ENCODE assay signal across 24 cellular contexts in the genomic region with DNA sequence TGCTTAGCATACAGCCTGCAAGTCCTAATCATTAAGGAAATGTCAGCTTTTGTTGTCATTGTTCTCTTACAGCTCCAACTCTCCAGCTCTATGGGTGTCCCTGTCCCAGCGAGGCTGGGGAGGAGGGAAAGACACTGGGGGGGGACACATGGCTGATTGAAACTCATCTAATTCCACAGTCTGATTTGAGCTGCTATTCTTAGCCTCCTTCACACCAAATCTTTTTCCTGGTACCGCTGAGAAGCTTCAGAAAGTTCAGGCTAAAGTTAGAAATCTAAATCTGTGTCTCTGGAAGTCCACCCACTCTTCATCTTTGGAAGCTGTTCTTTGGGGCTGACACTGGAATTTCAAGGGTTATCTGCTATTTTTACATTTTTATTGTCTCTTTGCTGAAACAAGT.
"Had no signal": no experiment of that assay in that cellular context is flagged by ENCODE, and none has a peak within 500 bp of the region (broad histone marks: within the 10 kb centered on the region; RNA-seq: fewer than 3 reads in every experiment).

No MANE protein-coding gene starts in this region.

- H3K4me1 Mint-ChIP-seq: mesothelial cell of epicardium had no signal

- H3K27me3 ChIP-seq: breast epithelium, dorsolateral prefrontal cortex, left lung, sigmoid colon, uterus had no signal

- H3K9me3 ChIP-seq: breast epithelium, left lung, sigmoid colon, thoracic aorta, uterus had no signal

- H3K36me3 ChIP-seq: breast epithelium, left lung, sigmoid colon, thoracic aorta, uterus had no signal

- H3K9me3 Mint-ChIP-seq: activated CD4-positive, alpha-beta memory T cell treated with anti-CD3 and anti-CD28 coated beads for 36 hours; activated T-helper 17 cell treated with anti-CD3 and anti-CD28 coated beads, Interleukin-2, amount 50 U/mL, for 72 hours; mesothelial cell of epicardium; stimulated activated naive CD8-positive, alpha-beta T cell treated with anti-CD3 and anti-CD28 coated beads, Interleukin-15, Interleukin-2, amounts not matched to agents 100 ng/mL and 50 ng/mL, for 24 hours; type B pancreatic cell had no signal

- DNase-seq: activated CD4-positive, alpha-beta memory T cell treated with anti-CD3 and anti-CD28 coated beads for 36 hours; activated CD4-positive, alpha-beta T cell treated with anti-CD3 and anti-CD28 coated beads, Interleukin-2, amount 10 ng/mL, durations not matched to agents 24 days and 14 days; activated CD4-positive, CD25-positive, alpha-beta regulatory T cell treated with anti-CD3 and anti-CD28 coated beads, Interleukin-2, amount 50 U/mL, for 72 hours; activated CD8-positive, alpha-beta memory T cell treated with anti-CD3 and anti-CD28 coated beads, Interleukin-2, amount 50 U/mL, for 4 hours; activated gamma-delta T cell treated with Interleukin-2 at 50 U/mL for 16 hours; activated naive CD4-positive, alpha-beta T cell treated with anti-CD3 and anti-CD28 coated beads, Interleukin-2, amount 50 U/mL, for 16 hours; activated T-cell treated with anti-CD3 and anti-CD28 coated beads, Interleukin-2, amount 50 U/mL, for 1 hour; dorsolateral prefrontal cortex; effector memory CD4-positive, alpha-beta T cell; left lung; naive B cell; retina; sigmoid colon; small intestine; stimulated activated CD4-positive, alpha-beta T cell treated with anti-CD3 and anti-CD28 coated beads, Interleukin-4, amount 100 ng/mL, for 24 hours; T1000; uterus had no signal

- H3K4me3 ChIP-seq: breast epithelium, dorsolateral prefrontal cortex, left lung, sigmoid colon, thoracic aorta, uterus had no signal

- ATAC-seq: activated T-helper 17 cell treated with anti-CD3 and anti-CD28 coated beads, Interleukin-2, amount 50 U/mL, for 72 hours; stimulated activated effector memory CD8-positive, alpha-beta T cell treated with anti-CD3 and anti-CD28 coated beads, Interleukin-12 subunit alpha, Interleukin-12 subunit beta, amount 100 ng/mL, for 72 hours had no signal

- H3K36me3 Mint-ChIP-seq: activated CD4-positive, alpha-beta memory T cell treated with anti-CD3 and anti-CD28 coated beads for 36 hours; mesothelial cell of epicardium; naive B cell; stimulated activated effector memory CD8-positive, alpha-beta T cell treated with anti-CD3 and anti-CD28 coated beads, Interleukin-12 subunit alpha, Interleukin-12 subunit beta, amount 100 ng/mL, for 72 hours; type B pancreatic cell had no signal

- H3K27me3 Mint-ChIP-seq: activated CD4-positive, alpha-beta memory T cell treated with anti-CD3 and anti-CD28 coated beads for 36 hours; activated T-helper 17 cell treated with anti-CD3 and anti-CD28 coated beads, Interleukin-2, amount 50 U/mL, for 72 hours; naive B cell; stimulated activated naive CD8-positive, alpha-beta T cell treated with anti-CD3 and anti-CD28 coated beads, Interleukin-15, Interleukin-2, amounts not matched to agents 100 ng/mL and 50 ng/mL, for 24 hours; type B pancreatic cell had no signal

- H3K4me1 ChIP-seq: breast epithelium, sigmoid colon, uterus had no signal

- H3K27ac ChIP-seq: breast epithelium, left lung, sigmoid colon, thoracic aorta, uterus had no signal

- H3K4me3 Mint-ChIP-seq: activated CD4-positive, alpha-beta memory T cell treated with anti-CD3 and anti-CD28 coated beads for 36 hours; mesothelial cell of epicardium; naive B cell; stimulated activated effector memory CD8-positive, alpha-beta T cell treated with anti-CD3 and anti-CD28 coated beads, Interleukin-12 subunit alpha, Interleukin-12 subunit beta, amount 100 ng/mL, for 72 hours; stimulated activated naive CD8-positive, alpha-beta T cell treated with anti-CD3 and anti-CD28 coated beads, Interleukin-15, Interleukin-2, amounts not matched to agents 100 ng/mL and 50 ng/mL, for 24 hours; type B pancreatic cell had no signal

- H3K27ac Mint-ChIP-seq: activated CD4-positive, alpha-beta memory T cell treated with anti-CD3 and anti-CD28 coated beads for 36 hours; mesothelial cell of epicardium; type B pancreatic cell had no signal
